ENCODE assay signal across 1 cellular context in genomic region chr5:112860929-112861637, GRCh38.
TF ChIP-seq lines count a peak whose summit lies in the region.

SRP19 (plus strand) TSS chr5:112861287; CDS start chr5:112861377, 90 bp downstream.

TF ChIP-seq in HepG2, 621 proteins besides CTCF, POLR2A, EP300 and RAD21 (continued from another document and continues in another):
- no peak for TF ChIP-seq MTA1 (CRISPR knock-in tag; IDR thresholded peaks at IDR 0.05; ENCODE audit: borderline replicate concordance)
- no peak for TF ChIP-seq ZNF512 (CRISPR knock-in tag; IDR thresholded peaks at IDR 0.05)
- TF ChIP-seq ZHX2 (IDR thresholded peaks at IDR 0.05; ENCODE audit: low read depth), result no peak
- TF ChIP-seq ZHX2 (CRISPR knock-in tag; IDR thresholded peaks at IDR 0.05; ENCODE audit: borderline replicate concordance), result peak; percentile 89; the same call in 1 of the 2 replicates
- TF ChIP-seq, protein P1, sequence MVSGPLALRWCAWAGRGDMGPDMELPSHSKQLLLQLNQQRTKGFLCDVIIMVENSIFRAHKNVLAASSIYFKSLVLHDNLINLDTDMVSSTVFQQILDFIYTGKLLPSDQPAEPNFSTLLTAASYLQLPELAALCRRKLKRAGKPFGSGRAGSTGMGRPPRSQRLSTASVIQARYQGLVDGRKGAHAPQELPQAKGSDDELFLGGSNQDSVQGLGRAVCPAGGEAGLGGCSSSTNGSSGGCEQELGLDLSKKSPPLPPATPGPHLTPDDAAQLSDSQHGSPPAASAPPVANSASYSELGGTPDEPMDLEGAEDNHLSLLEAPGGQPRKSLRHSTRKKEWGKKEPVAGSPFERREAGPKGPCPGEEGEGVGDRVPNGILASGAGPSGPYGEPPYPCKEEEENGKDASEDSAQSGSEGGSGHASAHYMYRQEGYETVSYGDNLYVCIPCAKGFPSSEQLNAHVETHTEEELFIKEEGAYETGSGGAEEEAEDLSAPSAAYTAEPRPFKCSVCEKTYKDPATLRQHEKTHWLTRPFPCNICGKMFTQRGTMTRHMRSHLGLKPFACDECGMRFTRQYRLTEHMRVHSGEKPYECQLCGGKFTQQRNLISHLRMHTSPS (CRISPR knock-in tag; IDR thresholded peaks at IDR 0.05; ENCODE audit: low read depth), result no peak
- peak; percentile 86 for TF ChIP-seq ZFP36L1 (CRISPR knock-in tag; IDR thresholded peaks at IDR 0.05)
- TF ChIP-seq SALL1 (CRISPR knock-in tag; IDR thresholded peaks at IDR 0.05), result peak; percentile 89
- peak; percentile 78 for TF ChIP-seq SPEN (CRISPR knock-in tag; IDR thresholded peaks at IDR 0.05; ENCODE audit: low read depth)
- TF ChIP-seq YEATS2 (CRISPR knock-in tag; IDR thresholded peaks at IDR 0.05; ENCODE audit: borderline replicate concordance), result peak; percentile 95
- TF ChIP-seq RFX3 (CRISPR knock-in tag; IDR thresholded peaks at IDR 0.05), result no peak
- 0 out of 2 replicates have a peak, but pooled peaks have one; percentile 31 for TF ChIP-seq ZBTB3 (CRISPR knock-in tag; IDR thresholded peaks at IDR 0.05; ENCODE audit: borderline replicate concordance, low read depth)
- TF ChIP-seq ERF (CRISPR knock-in tag; IDR thresholded peaks at IDR 0.05), result peak; percentile 95
- peak; percentile 81 for TF ChIP-seq RBFOX2 (IDR thresholded peaks at IDR 0.05; ENCODE audit: low read depth, low read length)
- TF ChIP-seq, protein P2, sequence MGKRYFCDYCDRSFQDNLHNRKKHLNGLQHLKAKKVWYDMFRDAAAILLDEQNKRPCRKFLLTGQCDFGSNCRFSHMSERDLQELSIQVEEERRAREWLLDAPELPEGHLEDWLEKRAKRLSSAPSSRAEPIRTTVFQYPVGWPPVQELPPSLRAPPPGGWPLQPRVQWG (CRISPR knock-in tag; IDR thresholded peaks at IDR 0.05; ENCODE audit: borderline replicate concordance, low read depth), result no peak
- peak; percentile 91 for TF ChIP-seq DMAP1 (CRISPR knock-in tag; IDR thresholded peaks at IDR 0.05)
- TF ChIP-seq POLR2AphosphoS5 (IDR thresholded peaks at IDR 0.05; ENCODE audit: low read depth, low read length), result peak; percentile 80
- peak; percentile 55 for TF ChIP-seq HCFC1 (IDR thresholded peaks at IDR 0.05; ENCODE audit: low read depth, low read length)
- peak; percentile 63; the same call in 1 of the 2 replicates for TF ChIP-seq ZNF230 (CRISPR knock-in tag; IDR thresholded peaks at IDR 0.05)
- 0 out of 2 replicates have a peak, but pooled peaks have one; percentile 30 for TF ChIP-seq DR1 (CRISPR knock-in tag; IDR thresholded peaks at IDR 0.05)
- peak; percentile 48 for TF ChIP-seq XRCC5 (optimal IDR thresholded peaks at IDR 0.05; ENCODE audit: low read length)
- no peak for TF ChIP-seq MAFF (IDR thresholded peaks at IDR 0.05; ENCODE audit: low read depth, low read length)
- peak; percentile 90 for TF ChIP-seq IKZF5 (CRISPR knock-in tag; IDR thresholded peaks at IDR 0.05)
- TF ChIP-seq IKZF4 (CRISPR knock-in tag; IDR thresholded peaks at IDR 0.05; ENCODE audit: borderline replicate concordance, low read depth, not compliant biosample characterization), result peak; percentile 80
- 0 out of 2 replicates have a peak, but pooled peaks have one; percentile 19 for TF ChIP-seq NRL (CRISPR knock-in tag; IDR thresholded peaks at IDR 0.05; ENCODE audit: borderline replicate concordance)
- no peak for TF ChIP-seq CCDC6 (CRISPR knock-in tag; IDR thresholded peaks at IDR 0.05)
- peak; percentile 97 for TF ChIP-seq ZNF264 (CRISPR knock-in tag; IDR thresholded peaks at IDR 0.05)
- TF ChIP-seq ZBTB44 (CRISPR knock-in tag; IDR thresholded peaks at IDR 0.05), result peak; percentile 85; the same call in 1 of the 2 replicates
- no peak for TF ChIP-seq FOXP1 (IDR thresholded peaks at IDR 0.05)
- TF ChIP-seq FOXP1 (CRISPR knock-in tag; IDR thresholded peaks at IDR 0.05), result no peak
- TF ChIP-seq, protein P3, sequence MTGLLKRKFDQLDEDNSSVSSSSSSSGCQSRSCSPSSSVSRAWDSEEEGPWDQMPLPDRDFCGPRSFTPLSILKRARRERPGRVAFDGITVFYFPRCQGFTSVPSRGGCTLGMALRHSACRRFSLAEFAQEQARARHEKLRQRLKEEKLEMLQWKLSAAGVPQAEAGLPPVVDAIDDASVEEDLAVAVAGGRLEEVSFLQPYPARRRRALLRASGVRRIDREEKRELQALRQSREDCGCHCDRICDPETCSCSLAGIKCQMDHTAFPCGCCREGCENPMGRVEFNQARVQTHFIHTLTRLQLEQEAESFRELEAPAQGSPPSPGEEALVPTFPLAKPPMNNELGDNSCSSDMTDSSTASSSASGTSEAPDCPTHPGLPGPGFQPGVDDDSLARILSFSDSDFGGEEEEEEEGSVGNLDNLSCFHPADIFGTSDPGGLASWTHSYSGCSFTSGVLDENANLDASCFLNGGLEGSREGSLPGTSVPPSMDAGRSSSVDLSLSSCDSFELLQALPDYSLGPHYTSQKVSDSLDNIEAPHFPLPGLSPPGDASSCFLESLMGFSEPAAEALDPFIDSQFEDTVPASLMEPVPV (CRISPR knock-in tag; IDR thresholded peaks at IDR 0.05), result peak; percentile 93
- peak; percentile 81 for TF ChIP-seq PITX1 (CRISPR knock-in tag; IDR thresholded peaks at IDR 0.05)
- TF ChIP-seq HOXA3 (CRISPR knock-in tag; IDR thresholded peaks at IDR 0.05), result peak; percentile 78; the same call in 1 of the 2 replicates
- no peak for TF ChIP-seq NBN (conservative IDR thresholded peaks at IDR 0.05)
- peak; percentile 62; the same call in 1 of the 2 replicates for TF ChIP-seq ZC3H13 (CRISPR knock-in tag; IDR thresholded peaks at IDR 0.05)
- TF ChIP-seq PRMT3 (CRISPR knock-in tag; IDR thresholded peaks at IDR 0.05; ENCODE audit: borderline replicate concordance, low read depth), result no peak
- peak; percentile 96 for TF ChIP-seq ASH2L (IDR thresholded peaks at IDR 0.05; ENCODE audit: insufficient read length, low read depth, low read length)
- TF ChIP-seq, protein P4, sequence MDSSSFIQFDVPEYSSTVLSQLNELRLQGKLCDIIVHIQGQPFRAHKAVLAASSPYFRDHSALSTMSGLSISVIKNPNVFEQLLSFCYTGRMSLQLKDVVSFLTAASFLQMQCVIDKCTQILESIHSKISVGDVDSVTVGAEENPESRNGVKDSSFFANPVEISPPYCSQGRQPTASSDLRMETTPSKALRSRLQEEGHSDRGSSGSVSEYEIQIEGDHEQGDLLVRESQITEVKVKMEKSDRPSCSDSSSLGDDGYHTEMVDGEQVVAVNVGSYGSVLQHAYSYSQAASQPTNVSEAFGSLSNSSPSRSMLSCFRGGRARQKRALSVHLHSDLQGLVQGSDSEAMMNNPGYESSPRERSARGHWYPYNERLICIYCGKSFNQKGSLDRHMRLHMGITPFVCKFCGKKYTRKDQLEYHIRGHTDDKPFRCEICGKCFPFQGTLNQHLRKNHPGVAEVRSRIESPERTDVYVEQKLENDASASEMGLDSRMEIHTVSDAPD (CRISPR knock-in tag; IDR thresholded peaks at IDR 0.05), result peak; percentile 31; the same call in 1 of the 2 replicates
- TF ChIP-seq ETV6 (CRISPR knock-in tag; conservative IDR thresholded peaks at IDR 0.05), result peak; percentile 69
- TF ChIP-seq HMGXB3 (CRISPR knock-in tag; IDR thresholded peaks at IDR 0.05; ENCODE audit: borderline replicate concordance), result peak; percentile 87; the same call in 1 of the 2 replicates
